In genomic region chr7:81402227-81402626, GRCh38 we compare ENCODE assay signal across 2 cellular contexts.
TF ChIP-seq lines count a peak whose summit lies in the region.

No MANE protein-coding gene starts in this region.

TF ChIP-seq in SK-N-SH treated with all-trans-retinoic acid at 6 μM for 48 hours, 23 proteins besides CTCF, POLR2A, EP300 and RAD21 (continued from another document):
- TF ChIP-seq TSHZ2 (CRISPR knock-in tag; IDR thresholded peaks at IDR 0.05) (no peak), ISL1 (CRISPR knock-in tag; IDR thresholded peaks at IDR 0.05) (0 out of 2 replicates have a peak, but pooled peaks have one; percentile 19), ARNTL (CRISPR knock-in tag; IDR thresholded peaks at IDR 0.05; ENCODE audit: borderline replicate concordance, low read depth) (no peak)

TF ChIP-seq in SK-N-SH, 30 proteins besides CTCF, POLR2A, EP300 and RAD21 (continued from another document):
- TF ChIP-seq REST (IDR thresholded peaks at IDR 0.05; ENCODE audit: low read depth, low read length) (no peak), IRF3 (IDR thresholded peaks at IDR 0.05; ENCODE audit: low read depth, low read length) (no peak), CHD2 (IDR thresholded peaks at IDR 0.05; ENCODE audit: low read length, partially characterized antibody) (no peak)
